In the genomic region with DNA sequence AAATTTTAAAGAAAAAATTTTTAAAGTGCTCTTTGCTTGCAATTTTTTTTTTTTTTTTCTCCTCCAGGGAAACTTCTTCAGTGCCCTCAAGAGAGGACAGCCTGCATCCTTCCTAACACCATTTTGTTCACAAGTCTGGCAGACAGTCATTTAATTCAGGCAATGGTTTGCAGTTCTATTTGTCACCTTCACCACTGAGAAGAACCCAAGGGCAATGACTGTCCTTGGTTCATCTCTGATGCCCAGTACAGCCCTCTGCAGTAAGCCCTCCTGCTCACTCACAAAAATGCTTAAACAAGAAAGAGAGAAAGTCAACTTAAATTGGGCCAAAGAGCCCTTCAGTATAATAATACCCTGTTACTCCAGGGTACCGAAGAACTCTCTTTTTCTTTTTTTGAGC, we compare ENCODE assay signal across 19 cellular contexts. TPM values are rescaled to one million over a fixed set of nuclear protein-coding genes. Genes with fewer than 3 reads are reported as not detected.
DNase-seq lines count a peak whose midpoint lies in the region; ATAC-seq and TF ChIP-seq lines count a peak whose summit lies in the region.
"Had no signal": no experiment of that assay in that cellular context is flagged by ENCODE, and none has a peak within 500 bp of the region (broad histone marks: within the 10 kb centered on the region; RNA-seq: fewer than 3 reads in every experiment).

No MANE protein-coding gene starts in this region.

- H3K4me1 Mint-ChIP-seq in natural killer cell (peaks cover 42 to 64% of the 10 kb centered on the region in 2 donors), chondrocyte (ENCODE audit: low read depth) (no peaks in the 10 kb centered on the region)
- peaks cover 8% of the 10 kb centered on the region for H3K4me1 Mint-ChIP-seq in stimulated activated effector memory CD8-positive, alpha-beta T cell treated with anti-CD3 and anti-CD28 coated beads, Interleukin-12 subunit alpha, Interleukin-12 subunit beta, amount 100 ng/mL, for 72 hours
- H3K4me1 Mint-ChIP-seq: B cell had no signal

- H3K4me1 ChIP-seq in uterus = no peaks in the 10 kb centered on the region
- H3K4me1 ChIP-seq: Caco-2 had no signal

- no peaks in the 10 kb centered on the region for H3K9me3 Mint-ChIP-seq in natural killer cell
- no peaks in the 10 kb centered on the region for H3K9me3 Mint-ChIP-seq in stimulated activated effector memory CD8-positive, alpha-beta T cell treated with anti-CD3 and anti-CD28 coated beads, Interleukin-12 subunit alpha, Interleukin-12 subunit beta, amount 100 ng/mL, for 72 hours
- no peaks in the 10 kb centered on the region for H3K9me3 Mint-ChIP-seq in chondrocyte (ENCODE audit: low read depth)
- H3K9me3 Mint-ChIP-seq: CD4-positive, alpha-beta T cell; CD8-positive, alpha-beta T cell had no signal

- no peak overlapping the region for H3K4me3 ChIP-seq in uterus
- H3K4me3 ChIP-seq: A549; BLaER1 treated with 17β-estradiol and CSF1 and Interleukin-3, amounts not matched to agents 10 nM and 100 nM had no signal

- ATAC-seq in natural killer cell = peak; percentile 78 to 84 (median 78)
- ATAC-seq in stimulated activated effector memory CD8-positive, alpha-beta T cell treated with anti-CD3 and anti-CD28 coated beads, Interleukin-12 subunit alpha, Interleukin-12 subunit beta, amount 100 ng/mL, for 72 hours = peak; percentile 53
- ATAC-seq: A549; CD8-positive, alpha-beta T cell had no signal

- H3K9me3 ChIP-seq in uterus = no peaks in the 10 kb centered on the region
- H3K9me3 ChIP-seq: A549; BLaER1 treated with 17β-estradiol and CSF1 and Interleukin-3, amounts not matched to agents 10 nM and 100 nM; Caco-2 had no signal

- TF ChIP-seq CTCF in natural killer cell (IDR thresholded peaks at IDR 0.05) (no peak), chondrocyte (IDR thresholded peaks at IDR 0.05) (no peak), uterus (IDR thresholded peaks at IDR 0.05) (no peak)

- intact Hi-C loops in natural killer cell (cut with micrococcal nuclease) = loop anchor here (2.0 kb wide), 2 partner anchors 24 to 26 kb away; no protein-coding TSS in a partner anchor
- intact Hi-C loops in uterus (cut with DNase I; ENCODE audit: low total_unique reads) = no loop called here

- no peak for DNase-seq in epithelial cell of prostate (ENCODE audit: low read depth, low spot score)
- DNase-seq in islet precursor cell = peak; percentile 3
- DNase-seq in natural killer cell = no peak
- DNase-seq in stimulated activated effector memory CD8-positive, alpha-beta T cell treated with anti-CD3 and anti-CD28 coated beads, Interleukin-12 subunit alpha, Interleukin-12 subunit beta, amount 100 ng/mL, for 72 hours (ENCODE audit: low spot score in 2 of 2) = no peak
- DNase-seq in chondrocyte (ENCODE audit: low spot score) = no peak
- no peak for DNase-seq in NOMO-1 (lab: John Stamatoyannopoulos, UW; ENCODE audit: unreplicated experiment in 2 of 2)
- DNase-seq in uterus = no peak
- DNase-seq: AML-193; Caco-2; Calu3; CD4-positive, alpha-beta T cell; CD8-positive, alpha-beta T cell; DMS79 treated with DMSO at 0.1 percent for 48 hours; GF-D8 had no signal

- H3K27ac Mint-ChIP-seq in natural killer cell = peak overlapping the region; percentile 80 to 82
- no peak overlapping the region for H3K27ac Mint-ChIP-seq in stimulated activated effector memory CD8-positive, alpha-beta T cell treated with anti-CD3 and anti-CD28 coated beads, Interleukin-12 subunit alpha, Interleukin-12 subunit beta, amount 100 ng/mL, for 72 hours
- no peak overlapping the region for H3K27ac Mint-ChIP-seq in chondrocyte (ENCODE audit: unreplicated experiment)
- H3K27ac Mint-ChIP-seq: B cell; CD4-positive, alpha-beta T cell; CD8-positive, alpha-beta T cell had no signal

- no peak for TF ChIP-seq POLR2A in uterus (IDR thresholded peaks at IDR 0.05)

- H3K27ac ChIP-seq in epithelial cell of prostate (peak overlapping the region; percentile 18), uterus (no peak overlapping the region)
- H3K27ac ChIP-seq: 22Rv1; A549; BLaER1 treated with 17β-estradiol and CSF1 and Interleukin-3, amounts not matched to agents 10 nM and 100 nM; C4-2B had no signal

- H3K4me3 Mint-ChIP-seq in natural killer cell = peak overlapping the region; percentile 84
- no peak overlapping the region for H3K4me3 Mint-ChIP-seq in stimulated activated effector memory CD8-positive, alpha-beta T cell treated with anti-CD3 and anti-CD28 coated beads, Interleukin-12 subunit alpha, Interleukin-12 subunit beta, amount 100 ng/mL, for 72 hours
- no peak overlapping the region for H3K4me3 Mint-ChIP-seq in chondrocyte (ENCODE audit: unreplicated experiment)
- H3K4me3 Mint-ChIP-seq: B cell; CD4-positive, alpha-beta T cell; CD8-positive, alpha-beta T cell had no signal

- H3K36me3 Mint-ChIP-seq in natural killer cell (no peaks in the 10 kb centered on the region), chondrocyte (ENCODE audit: low read depth) (no peaks in the 10 kb centered on the region)
- H3K36me3 Mint-ChIP-seq in stimulated activated effector memory CD8-positive, alpha-beta T cell treated with anti-CD3 and anti-CD28 coated beads, Interleukin-12 subunit alpha, Interleukin-12 subunit beta, amount 100 ng/mL, for 72 hours = no peaks in the 10 kb centered on the region
- H3K36me3 Mint-ChIP-seq: CD8-positive, alpha-beta T cell had no signal

- no peaks in the 10 kb centered on the region for H3K27me3 Mint-ChIP-seq in natural killer cell (ENCODE audit: low read depth in 2 of 2)
- peaks cover 21% of the 10 kb centered on the region for H3K27me3 Mint-ChIP-seq in chondrocyte (ENCODE audit: low read depth)
- H3K27me3 Mint-ChIP-seq: CD4-positive, alpha-beta T cell had no signal

- H3K36me3 ChIP-seq in uterus = no peaks in the 10 kb centered on the region

- no peaks in the 10 kb centered on the region for H3K27me3 ChIP-seq in uterus
- H3K27me3 ChIP-seq: BLaER1 treated with 17β-estradiol and CSF1 and Interleukin-3, amounts not matched to agents 10 nM and 100 nM had no signal

RNA-seq across cellular contexts. Expression of a gene that starts 52.4 kb away (rescaled TPM):
- total RNA-seq in natural killer cell (10 to 100 TPM in 1 of 3 donors, 1 to 10 TPM in 2; 5.0 to 13.3 (median 8.6) TPM), chondrocyte (0.21 to 0.25 TPM in 2 of 3 replicates, not detected in the other), uterus (1 to 10 TPM in 3 of 4 donors, not detected in 1; 1.5 to 3.7 (median 1.6) TPM)
- total RNA-seq: B cell had no signal

Comparison
In these comparisons a context has a peak if more than half of its experiments do, and no peak if none do; other contexts are left out.
1. H3K27ac Mint-ChIP-seq: peak in natural killer cell (2 of 2); none in stimulated activated effector memory CD8-positive, alpha-beta T cell treated with anti-CD3 and anti-CD28 coated beads, Interleukin-12 subunit alpha, Interleukin-12 subunit beta, amount 100 ng/mL, for 72 hours (single experiment) and chondrocyte (single experiment).